Comparison of ENCODE assay signal across 1 cellular context in genomic region chr22:50396751-50397370, GRCh38.
A peak's percentile ranks its signal among the peaks of the same experiment; 100 is the strongest.
TF ChIP-seq lines count a peak whose summit lies in the region.

No MANE protein-coding gene starts in this region.

TF ChIP-seq in HepG2, 621 proteins besides CTCF, POLR2A, EP300 and RAD21 (continued from another document and continues in another):
- peak; percentile 87 for TF ChIP-seq ZNF318 (CRISPR knock-in tag; IDR thresholded peaks at IDR 0.05)
- peak; percentile 42; the same call in 1 of the 2 replicates for TF ChIP-seq ZNF687 (CRISPR knock-in tag; IDR thresholded peaks at IDR 0.05)
- no peak; the same call in 1 of the 2 replicates for TF ChIP-seq HOXA5 (CRISPR knock-in tag; IDR thresholded peaks at IDR 0.05)
- no peak for TF ChIP-seq FOSL1 (CRISPR knock-in tag; IDR thresholded peaks at IDR 0.05; ENCODE audit: borderline replicate concordance)
- TF ChIP-seq CREM (IDR thresholded peaks at IDR 0.05): peak; percentile 89
- no peak for TF ChIP-seq CREM (CRISPR knock-in tag; IDR thresholded peaks at IDR 0.05)
- peak; percentile 58; the same call in 1 of the 2 replicates for TF ChIP-seq ZNF670 (CRISPR knock-in tag; IDR thresholded peaks at IDR 0.05; ENCODE audit: borderline replicate concordance)
- no peak for TF ChIP-seq NFRKB (IDR thresholded peaks at IDR 0.05)
- TF ChIP-seq CBX1 (IDR thresholded peaks at IDR 0.05; ENCODE audit: low read depth): no peak
- TF ChIP-seq RBAK (CRISPR knock-in tag; IDR thresholded peaks at IDR 0.05): no peak
- no peak for TF ChIP-seq ATF5 (CRISPR knock-in tag; IDR thresholded peaks at IDR 0.05; ENCODE audit: low read depth)
- TF ChIP-seq TMF1 (CRISPR knock-in tag; IDR thresholded peaks at IDR 0.05; ENCODE audit: low read depth): no peak
- TF ChIP-seq DMAP1 (CRISPR knock-in tag; IDR thresholded peaks at IDR 0.05): peak; percentile 59; the same call in 1 of the 2 replicates
- peak; percentile 97 for TF ChIP-seq HOXD1 (CRISPR knock-in tag; IDR thresholded peaks at IDR 0.05)
- no peak for TF ChIP-seq HNRNPK (IDR thresholded peaks at IDR 0.05; ENCODE audit: low read depth, low read length, poor library complexity, severe bottlenecking)
- TF ChIP-seq ZNF75D (CRISPR knock-in tag; IDR thresholded peaks at IDR 0.05; ENCODE audit: borderline replicate concordance): no peak
- TF ChIP-seq MYNN (CRISPR knock-in tag; IDR thresholded peaks at IDR 0.05; ENCODE audit: low read depth): no peak
- no peak for TF ChIP-seq HINFP (CRISPR knock-in tag; IDR thresholded peaks at IDR 0.05; ENCODE audit: low read depth)
- peak; percentile 57; the same call in 1 of the 2 replicates for TF ChIP-seq PRDM10 (CRISPR knock-in tag; IDR thresholded peaks at IDR 0.05; ENCODE audit: low read depth)
- TF ChIP-seq ESRRA (CRISPR knock-in tag; IDR thresholded peaks at IDR 0.05; ENCODE audit: low read depth): no peak
- TF ChIP-seq ZBTB46 (CRISPR knock-in tag; IDR thresholded peaks at IDR 0.05; ENCODE audit: borderline replicate concordance): no peak
- TF ChIP-seq ZNF597 (CRISPR knock-in tag; IDR thresholded peaks at IDR 0.05): no peak
- no peak for TF ChIP-seq ZSCAN9 (CRISPR knock-in tag; IDR thresholded peaks at IDR 0.05; ENCODE audit: borderline replicate concordance)
- no peak for TF ChIP-seq SP1 (IDR thresholded peaks at IDR 0.05)
- no peak for TF ChIP-seq SP1 (CRISPR knock-in tag; IDR thresholded peaks at IDR 0.05)
- peak; percentile 29; the same call in 1 of the 2 replicates for TF ChIP-seq POGZ (CRISPR knock-in tag; IDR thresholded peaks at IDR 0.05)
- no peak for TF ChIP-seq TEF (CRISPR knock-in tag; IDR thresholded peaks at IDR 0.05)
- TF ChIP-seq ZMAT3 (CRISPR knock-in tag; conservative IDR thresholded peaks at IDR 0.05): no peak
- peak; percentile 91 for TF ChIP-seq NFIC (IDR thresholded peaks at IDR 0.05; ENCODE audit: low read length)
- TF ChIP-seq JUN (CRISPR knock-in tag; IDR thresholded peaks at IDR 0.05): no peak
- TF ChIP-seq MAFK (conservative IDR thresholded peaks at IDR 0.05 in 1 of 2, IDR thresholded peaks at IDR 0.05 in 1 of 2; ENCODE audit: low read length in 2 of 2): peak; percentile 76 to 80
- TF ChIP-seq ZNF207 (IDR thresholded peaks at IDR 0.05; ENCODE audit: borderline replicate concordance): no peak
- TF ChIP-seq ZNF720 (CRISPR knock-in tag; IDR thresholded peaks at IDR 0.05): no peak
- 0 out of 2 replicates have a peak, but pooled peaks have one; percentile 19 for TF ChIP-seq ZNF775 (CRISPR knock-in tag; IDR thresholded peaks at IDR 0.05; ENCODE audit: borderline replicate concordance)
- peak; percentile 61; the same call in 1 of the 2 replicates for TF ChIP-seq ZNF414 (CRISPR knock-in tag; IDR thresholded peaks at IDR 0.05)
- TF ChIP-seq TBX2 (CRISPR knock-in tag; IDR thresholded peaks at IDR 0.05; ENCODE audit: borderline replicate concordance): peak; percentile 84
- TF ChIP-seq NPAS2 (CRISPR knock-in tag; IDR thresholded peaks at IDR 0.05; ENCODE audit: borderline replicate concordance): no peak
